Comparison of ENCODE assay signal across 27 cellular contexts in the genomic region with DNA sequence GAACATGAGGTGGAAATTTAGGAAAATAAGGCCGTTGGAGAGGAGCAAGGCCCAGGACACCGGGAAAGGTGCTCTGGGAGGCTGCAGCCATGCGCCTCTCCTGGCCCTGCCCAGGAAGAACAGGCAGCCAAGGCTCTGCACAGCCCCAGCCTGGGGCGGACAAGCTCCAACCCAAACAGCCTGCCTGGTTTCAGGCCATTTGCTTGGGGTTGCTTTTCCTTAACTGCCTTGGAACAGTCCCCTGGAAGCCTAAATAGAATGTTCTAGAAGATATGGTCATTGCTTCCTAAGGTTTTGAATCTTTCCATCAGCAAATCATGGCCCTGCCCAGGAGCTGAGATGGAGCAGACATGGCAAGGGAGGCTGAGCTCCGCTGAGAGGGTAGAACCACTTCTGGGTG. TPM values are rescaled to one million over a fixed set of nuclear protein-coding genes. Genes with fewer than 3 reads are reported as not detected.
A peak's percentile ranks its signal among the peaks of the same experiment; 100 is the strongest.
DNase-seq lines count a peak whose midpoint lies in the region; ATAC-seq and TF ChIP-seq lines count a peak whose summit lies in the region.
"Had no signal": no experiment of that assay in that cellular context is flagged by ENCODE, and none has a peak within 500 bp of the region (broad histone marks: within the 10 kb centered on the region; RNA-seq: fewer than 3 reads in every experiment).

No MANE protein-coding gene starts in this region.

- peak; percentile 26 to 68 (median 65) for ATAC-seq in heart left ventricle
- no peak for ATAC-seq in Right ventricle myocardium superior (ENCODE audit: poor library complexity)
- peak; percentile 45 to 65 for ATAC-seq in left cardiac atrium
- no peak for ATAC-seq in upper lobe of right lung

- peaks cover 5% of the 10 kb centered on the region for H4K20me1 ChIP-seq in osteoblast (ENCODE audit: insufficient read depth, low read length)

- TF ChIP-seq POLR2A in heart left ventricle (IDR thresholded peaks at IDR 0.05) = no peak

- H3K27me3 ChIP-seq in heart left ventricle (no peaks in the 10 kb centered on the region), osteoblast (ENCODE audit: insufficient read depth, low read length) (no peaks in the 10 kb centered on the region), upper lobe of right lung (no peaks in the 10 kb centered on the region)
- H3K27me3 ChIP-seq: BE2C had no signal

- intact Hi-C loops in heart left ventricle (cut with DNase I) = no loop called here
- intact Hi-C loops in Right ventricle myocardium superior (cut with DNase I) = no loop called here
- intact Hi-C loops in left cardiac atrium (cut with DNase I) = no loop called here
- intact Hi-C loops in upper lobe of right lung (cut with DNase I) = no loop called here

- no peak overlapping the region for H3K4me3 ChIP-seq in heart left ventricle
- H3K4me3 ChIP-seq in osteoblast (ENCODE audit: insufficient read depth, low read length) = no peak overlapping the region
- no peak overlapping the region for H3K4me3 ChIP-seq in upper lobe of right lung
- H3K4me3 ChIP-seq: GM23248, HAP-1, PC-9 had no signal

- DNase-seq in heart left ventricle = no peak
- no peak for DNase-seq in Right ventricle myocardium superior
- peak; percentile 49 for DNase-seq in left cardiac atrium
- DNase-seq in osteoblast (ENCODE audit: insufficient read length, low spot score, missing footprints) = peak; percentile 15
- DNase-seq in upper lobe of right lung = peak; percentile 34
- no peak for DNase-seq in stimulated activated naive CD4-positive, alpha-beta T cell (lab: John Stamatoyannopoulos, UW)
- no peak for DNase-seq in OCI-M1 (lab: John Stamatoyannopoulos, UW)
- DNase-seq in foreskin melanocyte = no peak
- DNase-seq: BE2C; Caco-2; CD4-positive, alpha-beta T cell; GDM1; GM23248; IMR-90; Karpas-422; NCI-H1436; NCI-H1930; NCI-H226; NCI-H524; PC-9 had no signal

- H3K4me1 ChIP-seq in heart left ventricle (peaks cover 2 to 60% (median 40%) of the 10 kb centered on the region in 12 donors), osteoblast (ENCODE audit: insufficient read depth, low read length) (peaks cover 3% of the 10 kb centered on the region), upper lobe of right lung (peaks cover 22% of the 10 kb centered on the region)
- H3K4me1 ChIP-seq: BE2C, Caco-2, HAP-1 had no signal

- H3K36me3 ChIP-seq in heart left ventricle (peaks cover 0 to 12% (median 0%) of the 10 kb centered on the region in 9 donors), osteoblast (ENCODE audit: insufficient read depth, low read length) (no peaks in the 10 kb centered on the region), upper lobe of right lung (no peaks in the 10 kb centered on the region)
- H3K36me3 ChIP-seq: BE2C, HAP-1 had no signal

- no peak overlapping the region for H2AFZ ChIP-seq in osteoblast (ENCODE audit: low read length)
- H2AFZ ChIP-seq: GM23248, PC-9 had no signal

- peaks cover 8% of the 10 kb centered on the region for H3K79me2 ChIP-seq in osteoblast (ENCODE audit: insufficient read depth, low read length)

- TF ChIP-seq CTCF in heart left ventricle (IDR thresholded peaks at IDR 0.05) (no peak), osteoblast (IDR thresholded peaks at IDR 0.05; ENCODE audit: extremely low read depth, low read depth, low read length) (no peak), upper lobe of right lung (IDR thresholded peaks at IDR 0.05) (no peak)

- 54 to 80% (median 76%) methylated on average over 5 of the region's 5 CpGs for whole genome bisulfite sequencing in heart left ventricle, 4 donors

- no peak overlapping the region for H3K4me2 ChIP-seq in osteoblast (ENCODE audit: insufficient read depth, low read length)
- H3K4me2 ChIP-seq: PC-9 had no signal

- H3K27ac ChIP-seq in heart left ventricle (peak overlapping the region in 6 of 12 donors; percentile 9 to 46 (median 29)), osteoblast (ENCODE audit: low read depth, low read length) (no peak overlapping the region), upper lobe of right lung (no peak overlapping the region)
- H3K27ac ChIP-seq: GM23248, HL-60, PC-9, RWPE1 had no signal

- H3K9me3 ChIP-seq in heart left ventricle = no peaks in the 10 kb centered on the region
- H3K9me3 ChIP-seq in osteoblast (ENCODE audit: low read depth, low read length) = no peaks in the 10 kb centered on the region
- H3K9me3 ChIP-seq in upper lobe of right lung = no peaks in the 10 kb centered on the region
- H3K9me3 ChIP-seq: BE2C, HAP-1 had no signal

RNA-seq across cellular contexts. Expression of a gene that starts 11.0 kb away (rescaled TPM):
- 10 to 100 TPM in 8 of 9 donors, 1 to 10 TPM in 1; 8.6 to 22.1 (median 15.8) TPM for total RNA-seq in heart left ventricle
- 1 to 10 TPM; 5.6 to 6.9 TPM for polyA plus RNA-seq in heart left ventricle
- total RNA-seq in Right ventricle myocardium superior = 22.4 TPM
- total RNA-seq in left cardiac atrium = 10 to 100 TPM; 17.2 to 21.0 TPM
- total RNA-seq in osteoblast = 10.1 and 14.1 TPM in 2 replicates
- 19.5 TPM for total RNA-seq in upper lobe of right lung
- total RNA-seq: Caco-2, MCF 10A, PC-9 had no signal

RNA-seq across cellular contexts. Expression of a gene that starts 29.5 kb away (rescaled TPM):
- total RNA-seq in heart left ventricle = not detected
- polyA plus RNA-seq in heart left ventricle = not detected
- not detected for total RNA-seq in Right ventricle myocardium superior
- total RNA-seq in left cardiac atrium = not detected
- not detected in 2 replicates for total RNA-seq in osteoblast
- not detected for total RNA-seq in upper lobe of right lung
- total RNA-seq: A172; Caco-2; CD4-positive, alpha-beta T cell; Daoy; GM23248; HT1080; IMR-90; MCF 10A; PC-9 had no signal
- polyA plus RNA-seq: GM23248, IMR-90 had no signal

Comparison
In these comparisons a context has a peak if more than half of its experiments do, and no peak if none do; other contexts are left out.
1. ATAC-seq: peak in heart left ventricle (4 of 4) and left cardiac atrium (2 of 2); none in Right ventricle myocardium superior (single experiment) and upper lobe of right lung (single experiment).
2. DNase-seq: peak in left cardiac atrium (single experiment), osteoblast (single experiment) and upper lobe of right lung (single experiment); none in heart left ventricle (0 of 5), Right ventricle myocardium superior (single experiment), stimulated activated naive CD4-positive, alpha-beta T cell (0 of 6), OCI-M1 (single experiment) and foreskin melanocyte (single experiment).